ENCODE assay signal across 8 cellular contexts in genomic region chr10:31320598-31321211, GRCh38. TPM values are rescaled to one million over a fixed set of nuclear protein-coding genes. Genes with fewer than 3 reads are reported as not detected.
A peak's percentile ranks its signal among the peaks of the same experiment; 100 is the strongest.
DNase-seq lines count a peak whose midpoint lies in the region; ATAC-seq and TF ChIP-seq lines count a peak whose summit lies in the region.

No MANE protein-coding gene starts in this region.

- H3K27me3 ChIP-seq in gastroesophageal sphincter (no peaks in the 10 kb centered on the region), neuron (ENCODE audit: insufficient read depth, low read length) (no peaks in the 10 kb centered on the region)

- TF ChIP-seq EP300 in gastroesophageal sphincter (IDR thresholded peaks at IDR 0.05): no peak

- H3K36me3 ChIP-seq in gastroesophageal sphincter (no peaks in the 10 kb centered on the region), neuron (ENCODE audit: insufficient read depth, low read length) (no peaks in the 10 kb centered on the region)

- POLR2A ChIA-PET in HEK293T (lab: Yijun Ruan, JAX): interaction anchor here (1.4 kb wide), 1 partner anchor 536 kb away, joined by 5 read pairs; no protein-coding TSS in a partner anchor

- 0 to 1% methylated on average over 11 to 22 of the region's 43 CpGs for WGBS in gastroesophageal sphincter (ENCODE audit: low coverage in 1 of 2), 2 donors

- TF ChIP-seq POLR2A in gastroesophageal sphincter (IDR thresholded peaks at IDR 0.05): peak in 1 of 2 donors; percentile 19

- DNase-seq in ELR (ENCODE audit: low read depth): peak; percentile 58
- peak; percentile 25 for DNase-seq in HEK293T (ENCODE audit: extremely low spot score)
- peak; percentile 52 for DNase-seq in NCI-H774 (lab: John Stamatoyannopoulos, UW)
- peak; percentile 20 for DNase-seq in activated naive CD4-positive, alpha-beta T cell treated with Interleukin-2 at 50 U/mL for 16 hours
- DNase-seq in MV-4-11 (lab: John Stamatoyannopoulos, UW): no peak

- CTCF ChIA-PET in HEK293T (lab: Yijun Ruan, JAX): no interaction called here

- TF ChIP-seq CTCF in gastroesophageal sphincter (IDR thresholded peaks at IDR 0.05): peak in 2 of 4 experiments; percentile 31 to 33

- H3K4me3 ChIP-seq in gastroesophageal sphincter (peak overlapping the region; percentile 80 to 96), neuron (ENCODE audit: low read length) (peak overlapping the region; percentile 100)

- H3K27ac ChIP-seq in gastroesophageal sphincter: peak overlapping the region; percentile 95 to 100 (median 96)

- no peaks in the 10 kb centered on the region for H3K9me3 ChIP-seq in gastroesophageal sphincter
- H3K9me3 ChIP-seq in neuron (ENCODE audit: low read length): no peaks in the 10 kb centered on the region

- ATAC-seq in gastroesophageal sphincter: no peak
- no peak for ATAC-seq in HG03280 (IDR thresholded peaks at IDR 0.05; ENCODE audit: unreplicated experiment)

- peak overlapping the region; percentile 70 for H2AFZ ChIP-seq in neuron (ENCODE audit: low read depth, low read length)

- H3K4me1 ChIP-seq in gastroesophageal sphincter: peaks cover 4 to 48% (median 4%) of the 10 kb centered on the region in 3 donors
- peaks cover 39% of the 10 kb centered on the region for H3K4me1 ChIP-seq in neuron (ENCODE audit: insufficient read depth, low read length)

TF ChIP-seq in HEK293T, 16 proteins besides CTCF, POLR2A, EP300 and RAD21:
- no peak for TF ChIP-seq CTBP1 (IDR thresholded peaks at IDR 0.05; ENCODE audit: borderline replicate concordance)
- no peak for TF ChIP-seq HDGF (IDR thresholded peaks at IDR 0.05; ENCODE audit: borderline replicate concordance)
- TF ChIP-seq TARDBP (IDR thresholded peaks at IDR 0.05): no peak
- TF ChIP-seq, protein P1, sequence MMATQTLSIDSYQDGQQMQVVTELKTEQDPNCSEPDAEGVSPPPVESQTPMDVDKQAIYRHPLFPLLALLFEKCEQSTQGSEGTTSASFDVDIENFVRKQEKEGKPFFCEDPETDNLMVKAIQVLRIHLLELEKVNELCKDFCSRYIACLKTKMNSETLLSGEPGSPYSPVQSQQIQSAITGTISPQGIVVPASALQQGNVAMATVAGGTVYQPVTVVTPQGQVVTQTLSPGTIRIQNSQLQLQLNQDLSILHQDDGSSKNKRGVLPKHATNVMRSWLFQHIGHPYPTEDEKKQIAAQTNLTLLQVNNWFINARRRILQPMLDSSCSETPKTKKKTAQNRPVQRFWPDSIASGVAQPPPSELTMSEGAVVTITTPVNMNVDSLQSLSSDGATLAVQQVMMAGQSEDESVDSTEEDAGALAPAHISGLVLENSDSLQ (IDR thresholded peaks at IDR 0.05): no peak
- TF ChIP-seq FOXM1 (IDR thresholded peaks at IDR 0.05; ENCODE audit: borderline replicate concordance): no peak
- no peak for TF ChIP-seq SUZ12 (IDR thresholded peaks at IDR 0.05)
- no peak for TF ChIP-seq ELF4 (IDR thresholded peaks at IDR 0.05)
- no peak for TF ChIP-seq BHLHE40 (IDR thresholded peaks at IDR 0.05; ENCODE audit: borderline replicate concordance)
- TF ChIP-seq NFRKB (IDR thresholded peaks at IDR 0.05): no peak
- no peak for TF ChIP-seq SP1 (IDR thresholded peaks at IDR 0.05)
- TF ChIP-seq LEF1 (IDR thresholded peaks at IDR 0.05; ENCODE audit: borderline replicate concordance): no peak
- no peak for TF ChIP-seq FOXK2 (IDR thresholded peaks at IDR 0.05)
- no peak for TF ChIP-seq ARNT (IDR thresholded peaks at IDR 0.05)

RNA-seq across cellular contexts. Expression of gene ZEB1, which starts 1.7 kb away (rescaled TPM):
- total RNA-seq in gastroesophageal sphincter: 100 to 1,000 TPM; 191 to 219 (median 198) TPM
